In the genomic region with DNA sequence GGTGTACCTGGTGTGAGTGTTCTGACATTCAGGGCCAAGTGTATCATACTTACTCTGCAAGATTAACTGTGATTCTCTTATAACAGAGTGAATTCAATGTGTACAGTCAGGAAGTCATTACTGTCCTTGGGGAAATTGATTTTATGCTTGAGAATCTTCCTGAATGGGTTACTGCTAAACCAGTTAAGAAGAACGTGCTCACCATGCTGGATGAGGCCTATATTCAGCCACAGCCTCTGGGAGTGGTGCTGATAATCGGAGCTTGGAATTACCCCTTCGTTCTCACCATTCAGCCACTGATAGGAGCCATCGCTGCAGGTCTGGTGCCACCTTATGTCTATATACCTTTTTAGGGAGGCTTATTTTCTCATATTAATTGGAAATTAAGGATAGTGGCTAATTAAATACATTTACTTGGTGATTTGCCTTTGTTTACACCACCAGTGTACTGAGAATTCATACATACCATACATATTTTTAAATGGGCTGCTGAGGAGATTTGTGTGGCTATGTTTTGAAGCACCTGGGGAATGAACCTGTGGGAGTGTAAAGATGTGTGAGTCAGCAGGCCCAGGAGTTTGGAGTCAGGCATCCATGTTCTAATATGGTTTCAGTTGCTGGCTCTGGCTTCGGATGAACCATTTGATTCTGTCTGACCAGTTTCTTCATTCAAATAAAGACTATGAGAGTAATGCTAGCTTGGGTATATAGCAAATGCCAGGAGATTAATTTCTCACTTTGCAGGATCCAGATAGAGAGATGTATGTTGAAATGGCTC, we compare ENCODE assay signal across 9 cellular contexts. TPM values are rescaled to one million over a fixed set of nuclear protein-coding genes. Genes with fewer than 3 reads are reported as not detected.
DNase-seq lines count a peak whose midpoint lies in the region; ATAC-seq and TF ChIP-seq lines count a peak whose summit lies in the region.
"Had no signal": no experiment of that assay in that cellular context is flagged by ENCODE, and none has a peak within 500 bp of the region (broad histone marks: within the 10 kb centered on the region; RNA-seq: fewer than 3 reads in every experiment).

No MANE protein-coding gene starts in this region.

- TF ChIP-seq CTCF in A673 (conservative IDR thresholded peaks at IDR 0.05; ENCODE audit: low read depth, low read length) (no peak), RWPE2 (IDR thresholded peaks at IDR 0.05; ENCODE audit: poor library complexity, severe bottlenecking) (no peak), progenitor cell of endocrine pancreas (IDR thresholded peaks at IDR 0.05; ENCODE audit: unreplicated experiment) (no peak)

- H3K9me3 ChIP-seq in A673 (ENCODE audit: low read depth, low read length, poor library complexity, severe bottlenecking) = peaks cover 2% of the 10 kb centered on the region
- H3K9me3 ChIP-seq in RWPE2 (ENCODE audit: severe bottlenecking) = no peaks in the 10 kb centered on the region

- intact Hi-C loops in A673 (cut with micrococcal nuclease; ENCODE audit: unreplicated experiment) = no loop called here

- peaks cover 5% of the 10 kb centered on the region for H3K9me3 Mint-ChIP-seq in progenitor cell of endocrine pancreas (ENCODE audit: low read depth)

- CTCF ChIA-PET in A673 (lab: Charles Lee) = no interaction called here

- DNase-seq in A673 (ENCODE audit: low spot score) (peak; percentile 74), RWPE2 (ENCODE audit: low spot score) (no peak), fibroblast of gingiva (ENCODE audit: low read depth) (peak; percentile 36), progenitor cell of endocrine pancreas (ENCODE audit: low spot score, unreplicated experiment) (no peak), DMS53 treated with DMSO at 0.1 percent for 48 hours (lab: John Stamatoyannopoulos, UW; ENCODE audit: unreplicated experiment) (no peak)
- no peak for DNase-seq in stimulated activated CD8-positive, alpha-beta memory T cell treated with anti-CD3 and anti-CD28 coated beads, Interleukin-4, amount 100 ng/mL, for 48 hours
- DNase-seq: stimulated activated CD4-positive, alpha-beta T cell treated with anti-CD3 and anti-CD28 coated beads, Interleukin-2, amount 100 ng/mL, for 48 hours had no signal

- ATAC-seq in RWPE2 (ENCODE audit: low read depth) = no peak
- no peak for ATAC-seq in GM19328 (IDR thresholded peaks at IDR 0.05; ENCODE audit: unreplicated experiment)
- ATAC-seq in GM18858 (IDR thresholded peaks at IDR 0.05; ENCODE audit: unreplicated experiment) = no peak

- H3K4me1 ChIP-seq in A673 (ENCODE audit: insufficient read depth, low read length, poor library complexity, severe bottlenecking) (peaks cover 31% of the 10 kb centered on the region), RWPE2 (ENCODE audit: insufficient read depth, poor library complexity, severe bottlenecking) (peaks cover 39% of the 10 kb centered on the region)

- H3K4me3 ChIP-seq in A673 (ENCODE audit: low read depth, low read length, poor library complexity, severe bottlenecking) (no peak overlapping the region), RWPE2 (ENCODE audit: severe bottlenecking) (no peak overlapping the region)

- H3K27me3 ChIP-seq in A673 (replicated peaks; ENCODE audit: insufficient read depth, low read depth, low read length, poor library complexity) (no peaks in the 10 kb centered on the region), RWPE2 (ENCODE audit: insufficient read depth, poor library complexity, severe bottlenecking) (no peaks in the 10 kb centered on the region)

- BruUV-seq in A673 (replicated peaks; lab: Mats Ljungman, UMichigan) = no TSS peak

- POLR2A ChIA-PET in A673 (lab: Charles Lee; ENCODE audit: low non-redundant PET) = no interaction called here

- H3K4me3 Mint-ChIP-seq in progenitor cell of endocrine pancreas (ENCODE audit: low read depth) = peak overlapping the region; percentile 43

- H3K36me3 ChIP-seq in A673 (ENCODE audit: insufficient read depth, low read length, poor library complexity, severe bottlenecking) (peaks cover 30% of the 10 kb centered on the region), RWPE2 (ENCODE audit: low read depth) (peaks cover 57% of the 10 kb centered on the region)

- peaks cover 34% of the 10 kb centered on the region for H3K4me1 Mint-ChIP-seq in progenitor cell of endocrine pancreas (ENCODE audit: low read depth)

- H3K36me3 Mint-ChIP-seq in progenitor cell of endocrine pancreas (ENCODE audit: insufficient read depth) = peaks cover 38% of the 10 kb centered on the region

- H3K27me3 Mint-ChIP-seq in progenitor cell of endocrine pancreas = no peaks in the 10 kb centered on the region

- peak overlapping the region; percentile 47 for H3K27ac Mint-ChIP-seq in progenitor cell of endocrine pancreas

- H3K27ac ChIP-seq in A673 (ENCODE audit: low read depth, low read length, poor library complexity, severe bottlenecking) = peak overlapping the region; percentile 31
- peak overlapping the region; percentile 75 for H3K27ac ChIP-seq in RWPE2 (ENCODE audit: poor library complexity, severe bottlenecking)

RNA-seq across cellular contexts. Expression of gene ALDH3A2, which starts 3.1 kb away (rescaled TPM):
- total RNA-seq in A673 (2021) (97.0 and 97.3 TPM in 2 replicates), progenitor cell of endocrine pancreas (127 and 145 TPM in 2 replicates)

Comparison
In these comparisons a context has a peak if more than half of its experiments do, and no peak if none do; other contexts are left out.
1. DNase-seq: peak in A673 (single experiment) and fibroblast of gingiva (single experiment); none in RWPE2 (single experiment), progenitor cell of endocrine pancreas (single experiment), DMS53 treated with DMSO at 0.1 percent for 48 hours (single experiment) and stimulated activated CD8-positive, alpha-beta memory T cell treated with anti-CD3 and anti-CD28 coated beads, Interleukin-4, amount 100 ng/mL, for 48 hours (single experiment).